24 cellular contexts compared by ENCODE assay signal in genomic region chr12:51080136-51080535, GRCh38.
"Had no signal": no experiment of that assay in that cellular context is flagged by ENCODE, and none has a peak within 500 bp of the region (broad histone marks: within the 10 kb centered on the region; RNA-seq: fewer than 3 reads in every experiment).

No MANE protein-coding gene starts in this region.

- H3K27ac Mint-ChIP-seq: activated B cell treated with CpG ODN at 0.5 μM for 24 hours; activated naive CD8-positive, alpha-beta T cell; activated T-helper 2 cell treated with anti-CD3 and anti-CD28 coated beads, Interferon-gamma antibody, Interleukin-2, Interleukin-4, amounts not matched to agents 10 μg/mL and 5 μg/mL and 100 μg/mL, durations not matched to agents 14 hours and 24 hours and 36 hours; memory B cell; stimulated activated naive CD8-positive, alpha-beta T cell treated with anti-CD3 and anti-CD28 coated beads, Interleukin-15, amount 100 ng/mL, for 72 hours had no signal

- H3K9me3 ChIP-seq: adrenal gland, ascending aorta, colonic mucosa, heart right ventricle, tibial artery had no signal

- H3K27me3 Mint-ChIP-seq: activated B cell treated with CpG ODN at 0.5 μM for 24 hours; activated naive CD8-positive, alpha-beta T cell; memory B cell; stimulated activated naive CD8-positive, alpha-beta T cell treated with anti-CD3 and anti-CD28 coated beads, Interleukin-15, amount 100 ng/mL, for 72 hours had no signal

- ATAC-seq: activated T-cell treated with anti-CD3 and anti-CD28 coated beads, Interleukin-2, amount 50 U/mL, for 4 hours; heart right ventricle; left colon; stimulated activated naive CD8-positive, alpha-beta T cell treated with anti-CD3 and anti-CD28 coated beads, Interleukin-15, amount 100 ng/mL, for 72 hours had no signal

- DNase-seq: activated B cell treated with CpG ODN at 0.5 μM for 24 hours; activated CD4-positive, alpha-beta T cell treated with anti-CD3 and anti-CD28 coated beads for 4 hours; activated CD4-positive, alpha-beta T cell treated with anti-CD3 and anti-CD28 coated beads, Interleukin-2, amount 50 U/mL, for 48 hours; activated CD8-positive, alpha-beta memory T cell treated with anti-CD3 and anti-CD28 coated beads, Interleukin-2, amount 50 U/mL, for 48 hours; activated naive CD4-positive, alpha-beta T cell; activated T-cell treated with anti-CD3 and anti-CD28 coated beads, Interleukin-2, amount 50 U/mL, for 4 hours; central memory CD4-positive, alpha-beta T cell; colonic mucosa; heart right ventricle; left colon; nephron progenitor cell; occipital lobe; retina; stimulated activated CD4-positive, alpha-beta T cell treated with anti-CD3 and anti-CD28 coated beads, Interleukin-4, amount 100 ng/mL, for 4 hours; stimulated activated naive CD8-positive, alpha-beta T cell treated with anti-CD3 and anti-CD28 coated beads, Interleukin-15, amount 100 ng/mL, for 72 hours; T1000; tibial artery had no signal

- H3K36me3 ChIP-seq: adrenal gland, ascending aorta, colonic mucosa, tibial artery had no signal

- FAIRE-seq: keratinocyte had no signal

- H3K36me3 Mint-ChIP-seq: activated naive CD8-positive, alpha-beta T cell had no signal

- H3K27me3 ChIP-seq: adrenal gland, ascending aorta, colonic mucosa, heart right ventricle, tibial artery had no signal

- H3K9me3 Mint-ChIP-seq: activated B cell treated with CpG ODN at 0.5 μM for 24 hours; activated T-cell treated with anti-CD3 and anti-CD28 coated beads, Interleukin-2, amount 50 U/mL, for 4 hours; activated T-helper 2 cell treated with anti-CD3 and anti-CD28 coated beads, Interferon-gamma antibody, Interleukin-2, Interleukin-4, amounts not matched to agents 10 μg/mL and 5 μg/mL and 100 μg/mL, durations not matched to agents 14 hours and 24 hours and 36 hours; memory B cell; nephron progenitor cell; stimulated activated naive CD8-positive, alpha-beta T cell treated with anti-CD3 and anti-CD28 coated beads, Interleukin-15, amount 100 ng/mL, for 72 hours had no signal

- H3K4me3 Mint-ChIP-seq: activated B cell treated with CpG ODN at 0.5 μM for 24 hours; activated naive CD8-positive, alpha-beta T cell; activated T-cell treated with anti-CD3 and anti-CD28 coated beads, Interleukin-2, amount 50 U/mL, for 4 hours; memory B cell; stimulated activated naive CD8-positive, alpha-beta T cell treated with anti-CD3 and anti-CD28 coated beads, Interleukin-15, amount 100 ng/mL, for 72 hours had no signal

- H3K27ac ChIP-seq: adrenal gland, ascending aorta, colonic mucosa, epithelial cell of prostate, heart right ventricle, tibial artery had no signal

- H3K4me3 ChIP-seq: adrenal gland, ascending aorta, colonic mucosa, heart right ventricle, tibial artery had no signal
